Comparison of ENCODE assay signal across 2 cellular contexts in the genomic region with DNA sequence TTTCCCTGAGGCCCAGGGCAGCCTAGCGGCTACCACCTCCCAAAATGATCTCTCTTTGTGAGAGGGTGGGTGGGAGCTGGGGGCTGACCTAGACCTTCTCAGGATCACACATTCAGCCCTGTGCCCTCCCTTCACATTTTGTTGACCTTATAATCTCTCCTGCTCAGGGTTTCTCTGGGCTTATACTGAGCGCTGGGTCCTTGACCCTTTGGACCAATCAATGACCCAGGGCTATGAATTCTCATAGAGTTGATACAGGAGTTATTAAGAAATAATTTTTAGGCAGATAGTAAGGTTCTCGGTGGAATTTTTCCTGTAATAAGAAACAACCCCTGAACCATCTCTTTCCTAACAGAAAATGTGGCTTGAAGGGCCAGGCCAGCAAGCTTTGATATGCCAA.
TF ChIP-seq lines count a peak whose summit lies in the region.

No MANE protein-coding gene starts in this region.

TF ChIP-seq in A549, 52 proteins besides CTCF, POLR2A, EP300 and RAD21:
- no peak for TF ChIP-seq CHD2 (IDR thresholded peaks at IDR 0.05; ENCODE audit: low read length, partially characterized antibody)
- TF ChIP-seq ESRRA (IDR thresholded peaks at IDR 0.05; ENCODE audit: borderline replicate concordance, low read length), result no peak
- TF ChIP-seq NPAS2 (CRISPR knock-in tag; IDR thresholded peaks at IDR 0.05; ENCODE audit: borderline replicate concordance), result no peak
- TF ChIP-seq, protein P1, sequence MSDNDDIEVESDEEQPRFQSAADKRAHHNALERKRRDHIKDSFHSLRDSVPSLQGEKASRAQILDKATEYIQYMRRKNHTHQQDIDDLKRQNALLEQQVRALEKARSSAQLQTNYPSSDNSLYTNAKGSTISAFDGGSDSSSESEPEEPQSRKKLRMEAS (IDR thresholded peaks at IDR 0.05), result no peak
- no peak for TF ChIP-seq EHF (CRISPR knock-in tag; IDR thresholded peaks at IDR 0.05)
- no peak for TF ChIP-seq HDAC2 (IDR thresholded peaks at IDR 0.05)
- TF ChIP-seq NR3C1 (IDR thresholded peaks at IDR 0.05), result no peak
- TF ChIP-seq, protein P2, sequence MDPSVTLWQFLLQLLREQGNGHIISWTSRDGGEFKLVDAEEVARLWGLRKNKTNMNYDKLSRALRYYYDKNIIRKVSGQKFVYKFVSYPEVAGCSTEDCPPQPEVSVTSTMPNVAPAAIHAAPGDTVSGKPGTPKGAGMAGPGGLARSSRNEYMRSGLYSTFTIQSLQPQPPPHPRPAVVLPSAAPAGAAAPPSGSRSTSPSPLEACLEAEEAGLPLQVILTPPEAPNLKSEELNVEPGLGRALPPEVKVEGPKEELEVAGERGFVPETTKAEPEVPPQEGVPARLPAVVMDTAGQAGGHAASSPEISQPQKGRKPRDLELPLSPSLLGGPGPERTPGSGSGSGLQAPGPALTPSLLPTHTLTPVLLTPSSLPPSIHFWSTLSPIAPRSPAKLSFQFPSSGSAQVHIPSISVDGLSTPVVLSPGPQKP (IDR thresholded peaks at IDR 0.05; ENCODE audit: low read depth, low read length), result no peak
- no peak for TF ChIP-seq FOXS1 (CRISPR knock-in tag; IDR thresholded peaks at IDR 0.05)
- no peak for TF ChIP-seq POLR2AphosphoS2 (conservative IDR thresholded peaks at IDR 0.05; ENCODE audit: low read length)
- TF ChIP-seq, protein P3, sequence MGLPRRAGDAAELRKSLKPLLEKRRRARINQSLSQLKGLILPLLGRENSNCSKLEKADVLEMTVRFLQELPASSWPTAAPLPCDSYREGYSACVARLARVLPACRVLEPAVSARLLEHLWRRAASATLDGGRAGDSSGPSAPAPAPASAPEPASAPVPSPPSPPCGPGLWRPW (IDR thresholded peaks at IDR 0.05), result no peak

TF ChIP-seq in HepG2, 621 proteins besides CTCF, POLR2A, EP300 and RAD21:
- TF ChIP-seq HNF4A (CRISPR knock-in tag; IDR thresholded peaks at IDR 0.05) (0 out of 2 replicates have a peak, but pooled peaks have one; percentile 32), PAF1 (CRISPR knock-in tag; IDR thresholded peaks at IDR 0.05) (no peak)
- TF ChIP-seq, protein P4, sequence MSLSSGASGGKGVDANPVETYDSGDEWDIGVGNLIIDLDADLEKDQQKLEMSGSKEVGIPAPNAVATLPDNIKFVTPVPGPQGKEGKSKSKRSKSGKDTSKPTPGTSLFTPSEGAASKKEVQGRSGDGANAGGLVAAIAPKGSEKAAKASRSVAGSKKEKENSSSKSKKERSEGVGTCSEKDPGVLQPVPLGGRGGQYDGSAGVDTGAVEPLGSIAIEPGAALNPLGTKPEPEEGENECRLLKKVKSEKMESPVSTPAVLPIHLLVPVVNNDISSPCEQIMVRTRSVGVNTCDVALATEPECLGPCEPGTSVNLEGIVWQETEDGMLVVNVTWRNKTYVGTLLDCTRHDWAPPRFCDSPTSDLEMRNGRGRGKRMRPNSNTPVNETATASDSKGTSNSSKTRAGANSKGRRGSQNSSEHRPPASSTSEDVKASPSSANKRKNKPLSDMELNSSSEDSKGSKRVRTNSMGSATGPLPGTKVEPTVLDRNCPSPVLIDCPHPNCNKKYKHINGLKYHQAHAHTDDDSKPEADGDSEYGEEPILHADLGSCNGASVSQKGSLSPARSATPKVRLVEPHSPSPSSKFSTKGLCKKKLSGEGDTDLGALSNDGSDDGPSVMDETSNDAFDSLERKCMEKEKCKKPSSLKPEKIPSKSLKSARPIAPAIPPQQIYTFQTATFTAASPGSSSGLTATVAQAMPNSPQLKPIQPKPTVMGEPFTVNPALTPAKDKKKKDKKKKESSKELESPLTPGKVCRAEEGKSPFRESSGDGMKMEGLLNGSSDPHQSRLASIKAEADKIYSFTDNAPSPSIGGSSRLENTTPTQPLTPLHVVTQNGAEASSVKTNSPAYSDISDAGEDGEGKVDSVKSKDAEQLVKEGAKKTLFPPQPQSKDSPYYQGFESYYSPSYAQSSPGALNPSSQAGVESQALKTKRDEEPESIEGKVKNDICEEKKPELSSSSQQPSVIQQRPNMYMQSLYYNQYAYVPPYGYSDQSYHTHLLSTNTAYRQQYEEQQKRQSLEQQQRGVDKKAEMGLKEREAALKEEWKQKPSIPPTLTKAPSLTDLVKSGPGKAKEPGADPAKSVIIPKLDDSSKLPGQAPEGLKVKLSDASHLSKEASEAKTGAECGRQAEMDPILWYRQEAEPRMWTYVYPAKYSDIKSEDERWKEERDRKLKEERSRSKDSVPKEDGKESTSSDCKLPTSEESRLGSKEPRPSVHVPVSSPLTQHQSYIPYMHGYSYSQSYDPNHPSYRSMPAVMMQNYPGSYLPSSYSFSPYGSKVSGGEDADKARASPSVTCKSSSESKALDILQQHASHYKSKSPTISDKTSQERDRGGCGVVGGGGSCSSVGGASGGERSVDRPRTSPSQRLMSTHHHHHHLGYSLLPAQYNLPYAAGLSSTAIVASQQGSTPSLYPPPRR (CRISPR knock-in tag; IDR thresholded peaks at IDR 0.05; ENCODE audit: borderline replicate concordance), result no peak
TF ChIP-seq in HepG2: peak in this region for 1.
